In the genomic region with DNA sequence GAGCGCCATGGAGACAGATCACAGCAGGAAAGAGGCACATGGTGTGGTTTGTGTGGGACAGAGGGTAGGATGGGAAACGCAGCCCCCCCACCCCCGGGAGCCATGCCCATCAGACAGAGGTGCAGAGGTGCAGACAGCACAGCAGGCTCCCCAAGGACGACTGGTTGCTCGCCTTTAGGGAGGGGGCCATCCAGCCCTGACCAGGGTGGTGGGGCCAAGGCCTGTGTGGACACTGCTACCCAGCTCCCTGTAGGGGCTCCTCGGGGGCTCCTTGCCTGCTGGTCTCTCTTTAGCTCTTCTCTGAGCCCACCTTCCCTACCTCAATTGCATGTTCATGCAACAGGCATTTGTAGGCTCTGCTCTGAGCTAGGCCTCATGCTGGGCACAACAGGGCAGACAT, we compare ENCODE assay signal across 32 cellular contexts.
"Had no signal": no experiment of that assay in that cellular context is flagged by ENCODE, and none has a peak within 500 bp of the region (broad histone marks: within the 10 kb centered on the region; RNA-seq: fewer than 3 reads in every experiment).

No MANE protein-coding gene starts in this region.

- H3K4me1 ChIP-seq: adrenal gland, body of pancreas, breast epithelium, SJSA1 had no signal

- H3K27ac Mint-ChIP-seq: activated naive CD8-positive, alpha-beta T cell treated with anti-CD3 and anti-CD28 coated beads, Interleukin-2, amount 10 ng/mL, durations not matched to agents 7 days and 5 days; activated T-cell treated with anti-CD3 and anti-CD28 coated beads, Interleukin-2, amount 50 U/mL, for 72 hours; activated T-helper 17 cell treated with anti-CD3 and anti-CD28 coated beads, Interleukin-2, amount 50 U/mL, for 72 hours; T-helper 1 cell treated with Interleukin-12 subunit alpha and Interleukin-12 subunit beta and Interleukin-4 antibody, amounts not matched to agents 30 μg/mL and 1 μg/mL, for 36 hours had no signal

- H3K4me3 ChIP-seq: adrenal gland, body of pancreas, breast epithelium, K562, Peyer's patch, SJSA1 had no signal

- H3K27ac ChIP-seq: body of pancreas, breast epithelium, Peyer's patch, SJSA1 had no signal

- H3K4me3 Mint-ChIP-seq: activated CD4-positive, alpha-beta T cell treated with anti-CD3 and anti-CD28 coated beads, Interleukin-2, amount 10 ng/mL, durations not matched to agents 24 days and 14 days; activated naive CD8-positive, alpha-beta T cell treated with anti-CD3 and anti-CD28 coated beads, Interleukin-2, amount 10 ng/mL, durations not matched to agents 7 days and 5 days; activated T-cell treated with anti-CD3 and anti-CD28 coated beads, Interleukin-2, amount 50 U/mL, for 72 hours; activated T-helper 17 cell treated with anti-CD3 and anti-CD28 coated beads, Interleukin-2, amount 50 U/mL, for 72 hours; T-helper 1 cell treated with Interleukin-12 subunit alpha and Interleukin-12 subunit beta and Interleukin-4 antibody, amounts not matched to agents 30 μg/mL and 1 μg/mL, for 36 hours had no signal

- DNase-seq: activated CD4-positive, alpha-beta T cell treated with anti-CD3 and anti-CD28 coated beads, Interleukin-2, amount 10 ng/mL, durations not matched to agents 24 days and 14 days; activated CD4-positive, alpha-beta T cell treated with anti-CD3 and anti-CD28 coated beads, Interleukin-2, amount 50 U/mL, for 4 hours; activated CD8-positive, alpha-beta memory T cell treated with anti-CD3 and anti-CD28 coated beads, Interleukin-2, amount 50 U/mL, for 4 hours; activated effector memory CD4-positive, alpha-beta T cell treated with anti-CD3 and anti-CD28 coated beads, Interleukin-2, amount 50 U/mL, for 16 hours; activated naive CD4-positive, alpha-beta T cell; activated naive CD4-positive, alpha-beta T cell treated with anti-CD3 and anti-CD28 coated beads, Interleukin-2, amount 50 U/mL, for 16 hours; activated naive CD8-positive, alpha-beta T cell treated with anti-CD3 and anti-CD28 coated beads, Interleukin-2, amount 10 ng/mL, durations not matched to agents 7 days and 5 days; activated T-cell treated with anti-CD3 and anti-CD28 coated beads for 4 hours; activated T-cell treated with anti-CD3 and anti-CD28 coated beads, Interleukin-2, amount 50 U/mL, for 72 hours; adrenal gland; body of pancreas; cerebellar nuclear complex; NCI-H1092 treated with DMSO at 0.1 percent for 48 hours; NCI-H146; NCI-H187; NCI-H2029 treated with DMSO at 0.1 percent for 48 hours; NCI-H2107; NCI-H2171; NCI-H510A; NCI-H526; NCI-H748 treated with DMSO at 0.1 percent for 48 hours; NK-92 treated with Interleukin-12 subunit alpha and Interleukin-12 subunit beta, amount 100 ng/mL, for 24 hours; PC-3; Peyer's patch; RPMI8226; SHP77 treated with DMSO at 0.1 percent for 48 hours; SK-N-SH had no signal

- H3K9ac ChIP-seq: SK-N-SH had no signal

- H3K4me2 ChIP-seq: SK-N-SH had no signal

- H3K27me3 ChIP-seq: adrenal gland, body of pancreas, breast epithelium, Peyer's patch, SJSA1 had no signal

- H3K27me3 Mint-ChIP-seq: activated CD4-positive, alpha-beta T cell treated with anti-CD3 and anti-CD28 coated beads, Interleukin-2, amount 10 ng/mL, durations not matched to agents 24 days and 14 days; activated naive CD8-positive, alpha-beta T cell treated with anti-CD3 and anti-CD28 coated beads, Interleukin-2, amount 10 ng/mL, durations not matched to agents 7 days and 5 days; activated T-helper 17 cell treated with anti-CD3 and anti-CD28 coated beads, Interleukin-2, amount 50 U/mL, for 72 hours had no signal

- H3K9me3 ChIP-seq: adrenal gland, body of pancreas, breast epithelium, Peyer's patch, SJSA1, SK-N-SH had no signal

- ATAC-seq: activated T-cell treated with anti-CD3 and anti-CD28 coated beads, Interleukin-2, amount 50 U/mL, for 72 hours; activated T-helper 17 cell treated with anti-CD3 and anti-CD28 coated beads, Interleukin-2, amount 50 U/mL, for 72 hours; body of pancreas; K562; PC-3 had no signal

- H3K36me3 ChIP-seq: adrenal gland, breast epithelium, Peyer's patch, SJSA1 had no signal

- H3K9me3 Mint-ChIP-seq: activated CD4-positive, alpha-beta T cell treated with anti-CD3 and anti-CD28 coated beads, Interleukin-2, amount 10 ng/mL, durations not matched to agents 24 days and 14 days; activated naive CD8-positive, alpha-beta T cell treated with anti-CD3 and anti-CD28 coated beads, Interleukin-2, amount 10 ng/mL, durations not matched to agents 7 days and 5 days; activated T-cell treated with anti-CD3 and anti-CD28 coated beads, Interleukin-2, amount 50 U/mL, for 72 hours; activated T-helper 17 cell treated with anti-CD3 and anti-CD28 coated beads, Interleukin-2, amount 50 U/mL, for 72 hours; T-helper 1 cell treated with Interleukin-12 subunit alpha and Interleukin-12 subunit beta and Interleukin-4 antibody, amounts not matched to agents 30 μg/mL and 1 μg/mL, for 36 hours had no signal
